ENCODE assay signal across 8 cellular contexts in the genomic region with DNA sequence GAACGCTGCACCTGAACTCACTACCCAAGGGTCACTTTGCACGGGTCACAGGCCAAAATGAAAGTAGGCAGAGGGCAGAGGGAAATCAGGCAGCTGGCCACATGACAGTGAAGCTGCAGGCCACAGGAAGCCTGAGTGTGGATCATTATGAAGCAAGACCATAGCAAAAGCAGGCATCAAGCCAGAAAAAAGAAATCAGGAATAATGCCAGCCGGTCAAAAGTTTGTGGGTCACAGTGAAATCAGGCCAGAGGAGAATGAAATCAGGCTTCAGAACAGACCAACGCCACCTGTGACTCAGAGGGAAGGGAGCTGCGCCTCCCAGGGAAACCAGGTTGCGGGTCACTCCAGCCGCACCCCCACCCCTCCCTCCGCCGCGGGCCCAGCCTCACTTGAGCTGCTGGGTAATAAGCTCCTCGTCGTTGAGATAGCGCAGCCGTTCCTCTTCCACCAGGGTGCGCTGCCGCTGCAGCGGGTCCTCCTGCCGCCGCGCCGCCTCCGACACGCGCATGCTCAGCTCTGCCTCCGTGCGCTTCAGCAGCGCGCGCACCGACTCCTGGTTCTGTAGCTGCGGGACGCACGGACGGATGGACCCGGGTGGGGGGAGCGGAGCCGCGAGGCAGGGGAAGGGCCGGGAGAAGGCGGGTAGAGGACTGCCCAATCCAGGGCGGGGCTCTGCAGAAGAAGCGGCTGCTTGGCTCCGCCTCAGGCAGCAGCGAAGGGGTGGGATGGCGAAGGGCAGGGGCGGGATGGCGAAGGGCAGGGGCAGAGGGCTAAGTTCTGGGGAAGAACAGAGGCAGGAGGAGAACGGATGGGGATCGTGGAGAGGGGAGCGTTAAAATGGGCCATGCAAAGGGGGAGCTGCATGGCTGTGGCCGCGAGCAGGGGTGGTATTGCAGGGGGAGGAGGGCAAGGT. TPM values are rescaled to one million over a fixed set of nuclear protein-coding genes. Genes with fewer than 3 reads are reported as not detected.
DNase-seq lines count a peak whose midpoint lies in the region; ATAC-seq lines count a peak whose summit lies in the region.

No MANE protein-coding gene starts in this region.

- H3K27me3 Mint-ChIP-seq in activated CD8-positive, alpha-beta memory T cell treated with anti-CD3 and anti-CD28 coated beads, Interleukin-2, amount 10 ng/mL, durations not matched to agents 7 days and 5 days, result peaks cover 63% of the 10 kb centered on the region
- peaks cover 20 to 63% of the 10 kb centered on the region in 2 donors for H3K27me3 Mint-ChIP-seq in effector memory CD8-positive, alpha-beta T cell
- H3K27me3 Mint-ChIP-seq in memory B cell, result peaks cover 10% of the 10 kb centered on the region

- H3K4me3 Mint-ChIP-seq in activated CD8-positive, alpha-beta memory T cell treated with anti-CD3 and anti-CD28 coated beads, Interleukin-2, amount 10 ng/mL, durations not matched to agents 7 days and 5 days, result peak overlapping the region; percentile 78
- H3K4me3 Mint-ChIP-seq in effector memory CD8-positive, alpha-beta T cell, result peak overlapping the region; percentile 98
- H3K4me3 Mint-ChIP-seq in memory B cell, result peak overlapping the region; percentile 96

- DNase-seq in Ammon's horn (ENCODE audit: low spot score) (peak; percentile 96), HUDEP-2 (lab: John Stamatoyannopoulos, UW; ENCODE audit: unreplicated experiment in 76 of 76) (peak in 72 of 76 experiments; percentile 28 to 90 (median 74)), NOMO-1 treated with dmso at 0.1 percent for 144 hours (lab: John Stamatoyannopoulos, UW; ENCODE audit: unreplicated experiment) (peak; percentile 84), memory B cell (ENCODE audit: low spot score in 2 of 2) (peak; percentile 84 to 87)
- DNase-seq in activated CD8-positive, alpha-beta memory T cell treated with anti-CD3 and anti-CD28 coated beads, Interleukin-2, amount 10 ng/mL, durations not matched to agents 7 days and 5 days, result peak; percentile 92
- DNase-seq in effector memory CD8-positive, alpha-beta T cell, result peak; percentile 83 to 87 (median 83)
- DNase-seq in stimulated activated CD4-positive, alpha-beta T cell treated with anti-CD3 and anti-CD28 coated beads, TNF-alpha, amount 100 ng/mL, for 4 hours (ENCODE audit: low read depth in 3 of 3), result peak; percentile 79 to 87 (median 81)

- peak; percentile 58 for ATAC-seq in GM19324 (IDR thresholded peaks at IDR 0.05; ENCODE audit: low FRiP score, unreplicated experiment)
- ATAC-seq in activated CD8-positive, alpha-beta memory T cell treated with anti-CD3 and anti-CD28 coated beads, Interleukin-2, amount 10 ng/mL, durations not matched to agents 7 days and 5 days, result peak; percentile 85
- peak; percentile 72 for ATAC-seq in effector memory CD8-positive, alpha-beta T cell (replicated peaks)
- peak; percentile 71 for ATAC-seq in memory B cell (ENCODE audit: low read depth)

- no peak overlapping the region for H3K27ac Mint-ChIP-seq in activated CD8-positive, alpha-beta memory T cell treated with anti-CD3 and anti-CD28 coated beads, Interleukin-2, amount 10 ng/mL, durations not matched to agents 7 days and 5 days
- peak overlapping the region; percentile 65 to 72 for H3K27ac Mint-ChIP-seq in effector memory CD8-positive, alpha-beta T cell
- no peak overlapping the region for H3K27ac Mint-ChIP-seq in memory B cell

- H3K9me3 Mint-ChIP-seq in activated CD8-positive, alpha-beta memory T cell treated with anti-CD3 and anti-CD28 coated beads, Interleukin-2, amount 10 ng/mL, durations not matched to agents 7 days and 5 days (ENCODE audit: low read depth), result no peaks in the 10 kb centered on the region
- no peaks in the 10 kb centered on the region for H3K9me3 Mint-ChIP-seq in effector memory CD8-positive, alpha-beta T cell
- H3K9me3 Mint-ChIP-seq in memory B cell, result no peaks in the 10 kb centered on the region

- no peaks in the 10 kb centered on the region for H3K36me3 Mint-ChIP-seq in activated CD8-positive, alpha-beta memory T cell treated with anti-CD3 and anti-CD28 coated beads, Interleukin-2, amount 10 ng/mL, durations not matched to agents 7 days and 5 days
- H3K36me3 Mint-ChIP-seq in effector memory CD8-positive, alpha-beta T cell (ENCODE audit: insufficient read depth), result peaks cover 7% of the 10 kb centered on the region
- H3K36me3 Mint-ChIP-seq in memory B cell, result no peaks in the 10 kb centered on the region

- peaks cover 24% of the 10 kb centered on the region for H3K4me1 Mint-ChIP-seq in activated CD8-positive, alpha-beta memory T cell treated with anti-CD3 and anti-CD28 coated beads, Interleukin-2, amount 10 ng/mL, durations not matched to agents 7 days and 5 days
- peaks cover 20% of the 10 kb centered on the region in 2 donors for H3K4me1 Mint-ChIP-seq in effector memory CD8-positive, alpha-beta T cell (ENCODE audit: low read depth in 2 of 2)
- peaks cover 22% of the 10 kb centered on the region for H3K4me1 Mint-ChIP-seq in memory B cell

- CTCF ChIA-PET in activated CD8-positive, alpha-beta memory T cell treated with anti-CD3 and anti-CD28 coated beads, Interleukin-2, amount 10 ng/mL, durations not matched to agents 7 days and 5 days (lab: Charles Lee), result interaction anchor here (0.6 to 8.8 kb wide), 43 partner anchors 8 to 742 kb away, joined by 3 to 365 read pairs (median 5); a partner anchor contains a TSS

RNA-seq across cellular contexts. Expression of a gene that starts 47.7 kb away (rescaled TPM):
- total RNA-seq in activated CD8-positive, alpha-beta memory T cell treated with anti-CD3 and anti-CD28 coated beads, Interleukin-2, amount 10 ng/mL, durations not matched to agents 7 days and 5 days, result under 1 TPM; 0.26 to 0.30 TPM

Comparison
In these comparisons a context has a peak if more than half of its experiments do, and no peak if none do; other contexts are left out.
1. Peak in every context shown above with its lines: DNase-seq and ATAC-seq.
2. H3K27ac Mint-ChIP-seq: peak in effector memory CD8-positive, alpha-beta T cell (2 of 2); none in activated CD8-positive, alpha-beta memory T cell treated with anti-CD3 and anti-CD28 coated beads, Interleukin-2, amount 10 ng/mL, durations not matched to agents 7 days and 5 days (single experiment) and memory B cell (single experiment).